ENCODE assay signal across 18 cellular contexts in genomic region chr11:66471142-66471541, GRCh38. TPM values are rescaled to one million over a fixed set of nuclear protein-coding genes. Genes with fewer than 3 reads are reported as not detected.
DNase-seq lines count a peak whose midpoint lies in the region; ATAC-seq and TF ChIP-seq lines count a peak whose summit lies in the region.
"Had no signal": no experiment of that assay in that cellular context is flagged by ENCODE, and none has a peak within 500 bp of the region (broad histone marks: within the 10 kb centered on the region; RNA-seq: fewer than 3 reads in every experiment).

No MANE protein-coding gene starts in this region.

- in situ Hi-C loops in Panc1 (cut with HindIII; ENCODE audit: low pct_unique_long_range_greater_than_20kb, low sequenced_read_pairs) = no loop called here
- in situ Hi-C loops in brain microvascular endothelial cell (cut with HindIII; ENCODE audit: low pct_ligation_motif_present, low sequenced_read_pairs) = no loop called here

- no peak overlapping the region for H3K27ac Mint-ChIP-seq in CD4-positive, alpha-beta T cell
- H3K27ac Mint-ChIP-seq in endothelial cell (ENCODE audit: unreplicated experiment) (no peak overlapping the region), neural crest cell (ENCODE audit: unreplicated experiment) (no peak overlapping the region)
- H3K27ac Mint-ChIP-seq: GM23338 had no signal

- no peaks in the 10 kb centered on the region for H3K27me3 ChIP-seq in CD4-positive, alpha-beta T cell (ENCODE audit: control insufficient read depth, insufficient read depth, low read length)
- H3K27me3 ChIP-seq in Panc1 (ENCODE audit: control insufficient read depth, insufficient read depth, low read length) (no peaks in the 10 kb centered on the region), brain microvascular endothelial cell (replicated peaks) (no peaks in the 10 kb centered on the region)

- H3K4me3 Mint-ChIP-seq in CD4-positive, alpha-beta T cell = peak overlapping the region; percentile 48
- H3K4me3 Mint-ChIP-seq in endothelial cell (ENCODE audit: unreplicated experiment) (peak overlapping the region; percentile 44), neural crest cell (peak overlapping the region; percentile 20)
- H3K4me3 Mint-ChIP-seq: CD4-positive, alpha-beta memory T cell; GM23338 had no signal

- H3K4me1 Mint-ChIP-seq in CD4-positive, alpha-beta T cell (ENCODE audit: low read depth) = peaks cover 18% of the 10 kb centered on the region
- H3K4me1 Mint-ChIP-seq in endothelial cell (ENCODE audit: unreplicated experiment) (peaks cover 5% of the 10 kb centered on the region), neural crest cell (peaks cover 32% of the 10 kb centered on the region)

- ATAC-seq in CD4-positive, alpha-beta T cell (ENCODE audit: poor library complexity) = no peak
- ATAC-seq in Panc1 (no peak), GM18907 (IDR thresholded peaks at IDR 0.05; ENCODE audit: unreplicated experiment) (no peak)
- ATAC-seq: A549, GM23338 had no signal

- BruUV-seq in Panc1 (replicated peaks; lab: Mats Ljungman, UMichigan) = TSS peak; percentile 27

- H3K4me3 ChIP-seq in Panc1 (ENCODE audit: low read depth in 2 of 2, low read length in 2 of 2) (no peak overlapping the region), brain microvascular endothelial cell (ENCODE audit: low read depth, low read length) (no peak overlapping the region)
- H3K4me3 ChIP-seq: A549, GM23338 had no signal

- no peaks in the 10 kb centered on the region for H3K9me3 Mint-ChIP-seq in CD4-positive, alpha-beta T cell
- H3K9me3 Mint-ChIP-seq in endothelial cell (ENCODE audit: unreplicated experiment) (no peaks in the 10 kb centered on the region), neural crest cell (no peaks in the 10 kb centered on the region)
- H3K9me3 Mint-ChIP-seq: CD4-positive, alpha-beta memory T cell; GM23338 had no signal

- H3K27ac ChIP-seq in CD4-positive, alpha-beta T cell (ENCODE audit: low read depth, low read length) = no peak overlapping the region
- H3K27ac ChIP-seq in Panc1 (ENCODE audit: low read length) = no peak overlapping the region
- H3K27ac ChIP-seq in brain microvascular endothelial cell = no peak overlapping the region
- H3K27ac ChIP-seq: A549, C4-2B, HL-60 had no signal

- no peak for TF ChIP-seq CTCF in CD4-positive, alpha-beta T cell (IDR thresholded peaks at IDR 0.05)
- TF ChIP-seq CTCF in Panc1 (IDR thresholded peaks at IDR 0.05) (no peak), endothelial cell (IDR thresholded peaks at IDR 0.05; ENCODE audit: unreplicated experiment) (no peak), neural crest cell (conservative IDR thresholded peaks at IDR 0.05) (no peak), brain microvascular endothelial cell (IDR thresholded peaks at IDR 0.05; ENCODE audit: low read depth, low read length, missing control alignments) (no peak)

- H3K9me3 ChIP-seq in CD4-positive, alpha-beta T cell (ENCODE audit: control insufficient read depth, low read length) = no peaks in the 10 kb centered on the region
- no peaks in the 10 kb centered on the region for H3K9me3 ChIP-seq in Panc1 (ENCODE audit: control insufficient read depth, insufficient read depth, low read depth, low read length)
- H3K9me3 ChIP-seq: A549 had no signal

- intact Hi-C loops in CD4-positive, alpha-beta T cell (cut with DNase I, micrococcal nuclease) = loop anchor here in 1 of 2 experiments (5.0 kb wide), 1 partner anchor 121 kb away; the partner anchor contains the start of genes CCDC87 and CCS
- intact Hi-C loops in Panc1 (cut with micrococcal nuclease; ENCODE audit: unreplicated experiment) = no loop called here

- no peaks in the 10 kb centered on the region for H3K27me3 Mint-ChIP-seq in CD4-positive, alpha-beta T cell
- H3K27me3 Mint-ChIP-seq in endothelial cell (ENCODE audit: unreplicated experiment) = peaks cover 11% of the 10 kb centered on the region
- H3K27me3 Mint-ChIP-seq in neural crest cell (ENCODE audit: low read depth) = peaks cover 1% of the 10 kb centered on the region
- H3K27me3 Mint-ChIP-seq: CD4-positive, alpha-beta memory T cell had no signal

- CTCF ChIA-PET in CD4-positive, alpha-beta T cell (lab: Charles Lee) = interaction anchor here (0.7 kb wide), 1 partner anchor 32 kb away, joined by 3 read pairs; the partner anchor contains the start of gene MRPL11
- CTCF ChIA-PET in Panc1 (lab: Charles Lee) = interaction anchor here (0.6 to 0.9 kb wide), 3 partner anchors 12 to 426 kb away, joined by 3 to 6 read pairs (median 5); no protein-coding TSS in a partner anchor

- no peak for DNase-seq in CD4-positive, alpha-beta T cell
- DNase-seq in Panc1 (ENCODE audit: low read depth, low spot score) (no peak), endothelial cell (ENCODE audit: low spot score) (no peak), neural crest cell (ENCODE audit: low read depth, low spot score) (no peak), SK-N-DZ (ENCODE audit: low spot score) (no peak), brain microvascular endothelial cell (no peak)
- DNase-seq: AML-193; CD4-positive, alpha-beta memory T cell; DMS79 treated with DMSO at 0.1 percent for 48 hours; HCEC 1CT; IMR-90; KBM-7 had no signal

- peaks cover 22% of the 10 kb centered on the region for H3K36me3 Mint-ChIP-seq in CD4-positive, alpha-beta T cell (ENCODE audit: low read depth)
- peaks cover 3% of the 10 kb centered on the region for H3K36me3 Mint-ChIP-seq in endothelial cell (ENCODE audit: low read depth, unreplicated experiment)
- H3K36me3 Mint-ChIP-seq in neural crest cell (ENCODE audit: low read depth) = peaks cover 3% of the 10 kb centered on the region

- POLR2A ChIA-PET in CD4-positive, alpha-beta T cell (lab: Charles Lee) = interaction anchor here (1.1 kb wide), 1 partner anchor 8 kb away, joined by 5 read pairs; the partner anchor contains the start of gene DPP3
- POLR2A ChIA-PET in Panc1 (lab: Charles Lee) = no interaction called here

- peaks cover 8% of the 10 kb centered on the region for H3K4me1 ChIP-seq in Panc1 (ENCODE audit: control insufficient read depth, insufficient read depth, low read length)

- H3K36me3 ChIP-seq in Panc1 (ENCODE audit: control insufficient read depth, insufficient read depth, low read length) = no peaks in the 10 kb centered on the region
- peaks cover 7% of the 10 kb centered on the region for H3K36me3 ChIP-seq in brain microvascular endothelial cell (replicated peaks)

RNA-seq across cellular contexts. Expression of gene PELI3, which starts 4.4 kb away (rescaled TPM):
- 10 to 100 TPM; 20.7 to 23.8 TPM for total RNA-seq in CD4-positive, alpha-beta T cell
- total RNA-seq in Panc1 (2021; ENCODE audit: unreplicated experiment) (9.1 TPM), endothelial cell (ENCODE audit: unreplicated experiment) (2.0 TPM), neural crest cell (13.3 and 13.6 TPM in 2 replicates)
- polyA plus RNA-seq in Panc1 (2012; ENCODE audit: insufficient read length) = 9.1 TPM
- 10.7 and 11.0 TPM in 2 replicates for polyA plus RNA-seq in SK-N-DZ (2014; cell fraction: cytosol; rRNA removed)
- 6.0 and 7.4 TPM in 2 replicates for polyA plus RNA-seq in SK-N-DZ (2014; cell fraction: nucleus; rRNA removed)

RNA-seq across cellular contexts. Expression of gene DPP3, which starts 9.1 kb away (rescaled TPM):
- total RNA-seq in CD4-positive, alpha-beta T cell = 10 to 100 TPM; 16.9 to 17.7 TPM
- 180 TPM for total RNA-seq in Panc1 (2021; ENCODE audit: unreplicated experiment)
- 209 TPM for polyA plus RNA-seq in Panc1 (2012; ENCODE audit: insufficient read length)
- total RNA-seq in endothelial cell (ENCODE audit: unreplicated experiment) = 41.3 TPM
- total RNA-seq in neural crest cell = 66.8 and 68.9 TPM in 2 replicates
- polyA plus RNA-seq in SK-N-DZ (2014; cell fraction: cytosol; rRNA removed) = 57.4 and 62.3 TPM in 2 replicates
- polyA plus RNA-seq in SK-N-DZ (2014; cell fraction: nucleus; rRNA removed) = 88.9 and 107 TPM in 2 replicates

RNA-seq across cellular contexts. Expression of gene MRPL11, which starts 32.5 kb away (rescaled TPM):
- 10 to 100 TPM; 17.7 to 21.0 TPM for total RNA-seq in CD4-positive, alpha-beta T cell
- total RNA-seq in Panc1 (2021; ENCODE audit: unreplicated experiment) = 158 TPM
- 139 TPM for polyA plus RNA-seq in Panc1 (2012; ENCODE audit: insufficient read length)
- total RNA-seq in endothelial cell (ENCODE audit: unreplicated experiment) = 73.0 TPM
- 91.4 and 92.7 TPM in 2 replicates for total RNA-seq in neural crest cell
- polyA plus RNA-seq in SK-N-DZ (2014; cell fraction: cytosol; rRNA removed) = 130 and 167 TPM in 2 replicates
- 102 and 106 TPM in 2 replicates for polyA plus RNA-seq in SK-N-DZ (2014; cell fraction: nucleus; rRNA removed)

RNA-seq across cellular contexts. Expression of gene BBS1, which starts 39.3 kb away (rescaled TPM):
- total RNA-seq in CD4-positive, alpha-beta T cell = 10 to 100 TPM; 11.7 to 11.9 TPM
- total RNA-seq in Panc1 (2021; ENCODE audit: unreplicated experiment) (26.9 TPM), endothelial cell (ENCODE audit: unreplicated experiment) (35.8 TPM), neural crest cell (54.7 and 56.1 TPM in 2 replicates)
- polyA plus RNA-seq in Panc1 (2012; ENCODE audit: insufficient read length) = 16.4 TPM
- polyA plus RNA-seq in SK-N-DZ (2014; cell fraction: cytosol; rRNA removed) = 31.6 and 32.9 TPM in 2 replicates
- polyA plus RNA-seq in SK-N-DZ (2014; cell fraction: nucleus; rRNA removed) = 92.2 and 124 TPM in 2 replicates

RNA-seq across cellular contexts. Expression of gene NPAS4, which starts 50.3 kb away (rescaled TPM):
- total RNA-seq in CD4-positive, alpha-beta T cell = not detected
- total RNA-seq in Panc1 (2021; ENCODE audit: unreplicated experiment) = 0.08 TPM
- not detected for polyA plus RNA-seq in Panc1 (2012; ENCODE audit: insufficient read length)
- total RNA-seq in endothelial cell (ENCODE audit: unreplicated experiment) = not detected
- total RNA-seq in neural crest cell = 0.14 and 0.63 TPM in 2 replicates
- polyA plus RNA-seq in SK-N-DZ (2014; cell fraction: cytosol; rRNA removed) = not detected in 2 replicates
- 0.07 TPM in 1 of 2 replicates, not detected in the other for polyA plus RNA-seq in SK-N-DZ (2014; cell fraction: nucleus; rRNA removed)
- total RNA-seq: CD4-positive, alpha-beta memory T cell; HT1080 had no signal
- polyA plus RNA-seq: CD4-positive, alpha-beta memory T cell had no signal
